11 cellular contexts compared by ENCODE assay signal in genomic region chr9:2093920-2094597, GRCh38.
A peak's percentile ranks its signal among the peaks of the same experiment; 100 is the strongest.
DNase-seq lines count a peak whose midpoint lies in the region; ATAC-seq and TF ChIP-seq lines count a peak whose summit lies in the region.
"Had no signal": no experiment of that assay in that cellular context is flagged by ENCODE, and none has a peak within 500 bp of the region (broad histone marks: within the 10 kb centered on the region; RNA-seq: fewer than 3 reads in every experiment).

No MANE protein-coding gene starts in this region.

- H3K4me3 ChIP-seq in AG09309 (ENCODE audit: control insufficient read depth, low read depth, low read length) = no peak overlapping the region

- H3K4me1 Mint-ChIP-seq in effector memory CD8-positive, alpha-beta T cell (ENCODE audit: low read depth in 2 of 2) = peaks cover 3 to 6% of the 10 kb centered on the region in 2 donors

- DNase-seq in AG09309 (ENCODE audit: low read depth) (peak; percentile 29), HT1080 (ENCODE audit: low read depth) (peak; percentile 64), left kidney (ENCODE audit: low read depth, low spot score) (peak; percentile 33), midbrain (lab: John Stamatoyannopoulos, UW) (no peak), ureter (ENCODE audit: low spot score) (no peak)
- DNase-seq in effector memory CD8-positive, alpha-beta T cell = no peak
- DNase-seq in stimulated activated CD4-positive, alpha-beta T cell treated with anti-CD3 and anti-CD28 coated beads, Interleukin-12 subunit alpha, Interleukin-12 subunit beta, amount 100 ng/mL, for 4 hours = no peak
- no peak for DNase-seq in activated T-cell treated with anti-CD3 and anti-CD28 coated beads, Interleukin-2, amount 50 U/mL, for 1 hour
- DNase-seq: activated T-cell treated with anti-CD3 and anti-CD28 coated beads, Interleukin-2, amount 50 U/mL, for 72 hours; immature natural killer cell; stimulated activated CD4-positive, alpha-beta T cell treated with anti-CD3 and anti-CD28 coated beads, Interleukin-4, amount 100 ng/mL, for 24 hours had no signal

- no peaks in the 10 kb centered on the region for H3K9me3 Mint-ChIP-seq in effector memory CD8-positive, alpha-beta T cell
- H3K9me3 Mint-ChIP-seq: activated T-cell treated with anti-CD3 and anti-CD28 coated beads, Interleukin-2, amount 50 U/mL, for 72 hours; immature natural killer cell had no signal

- no peak for ATAC-seq in effector memory CD8-positive, alpha-beta T cell (replicated peaks)
- ATAC-seq: activated T-cell treated with anti-CD3 and anti-CD28 coated beads, Interleukin-2, amount 50 U/mL, for 72 hours had no signal

- H3K27me3 Mint-ChIP-seq in effector memory CD8-positive, alpha-beta T cell = no peaks in the 10 kb centered on the region

- TF ChIP-seq CTCF in AG09309 (IDR thresholded peaks at IDR 0.05; ENCODE audit: control insufficient read depth, insufficient read depth, low read depth, low read length, missing control alignments) = no peak

- H3K36me3 Mint-ChIP-seq in effector memory CD8-positive, alpha-beta T cell (ENCODE audit: insufficient read depth) = peaks cover 59% of the 10 kb centered on the region

- peak overlapping the region; percentile 55 to 57 for H3K27ac Mint-ChIP-seq in effector memory CD8-positive, alpha-beta T cell
- H3K27ac Mint-ChIP-seq: activated T-cell treated with anti-CD3 and anti-CD28 coated beads, Interleukin-2, amount 50 U/mL, for 72 hours had no signal

- H3K4me3 Mint-ChIP-seq in effector memory CD8-positive, alpha-beta T cell = no peak overlapping the region
- H3K4me3 Mint-ChIP-seq: activated T-cell treated with anti-CD3 and anti-CD28 coated beads, Interleukin-2, amount 50 U/mL, for 72 hours; immature natural killer cell had no signal

Comparison
In these comparisons a context has a peak if more than half of its experiments do, and no peak if none do; other contexts are left out.
1. DNase-seq: peak in AG09309 (single experiment), HT1080 (single experiment) and left kidney (single experiment); none in effector memory CD8-positive, alpha-beta T cell (0 of 3), midbrain (single experiment), stimulated activated CD4-positive, alpha-beta T cell treated with anti-CD3 and anti-CD28 coated beads, Interleukin-12 subunit alpha, Interleukin-12 subunit beta, amount 100 ng/mL, for 4 hours (single experiment), ureter (single experiment) and activated T-cell treated with anti-CD3 and anti-CD28 coated beads, Interleukin-2, amount 50 U/mL, for 1 hour (single experiment).